ENCODE assay signal across 1 cellular context in the genomic region with DNA sequence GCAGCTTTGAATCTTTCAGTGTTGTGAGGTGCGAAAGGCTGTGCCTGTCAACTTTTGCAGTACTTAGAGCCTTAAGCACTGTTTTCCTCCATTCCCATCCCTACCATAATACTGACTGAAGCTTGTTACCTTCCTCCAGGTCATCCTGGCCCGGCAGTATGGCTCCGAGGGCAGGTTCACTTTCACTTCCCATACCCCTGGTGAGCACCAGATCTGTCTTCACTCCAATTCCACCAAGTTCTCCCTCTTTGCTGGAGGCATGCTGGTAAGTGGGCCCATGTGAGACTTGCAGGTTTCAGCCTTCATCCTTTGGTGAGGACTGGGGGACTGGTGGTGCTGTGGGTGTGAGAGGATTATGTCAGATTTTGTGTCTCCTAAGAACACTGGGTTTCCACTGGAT.
TF ChIP-seq lines count a peak whose summit lies in the region.

No MANE protein-coding gene starts in this region.

TF ChIP-seq in endothelial cell of umbilical vein, 7 proteins besides CTCF, POLR2A, EP300 and RAD21:
- TF ChIP-seq EZH2 (IDR thresholded peaks at IDR 0.05; ENCODE audit: borderline replicate concordance, low read depth, low read length, severe bottlenecking) (no peak), FOS (IDR thresholded peaks at IDR 0.05; ENCODE audit: borderline replicate concordance, insufficient read depth, low read length) (no peak), POLR2AphosphoS5 (IDR thresholded peaks at IDR 0.05; ENCODE audit: insufficient read depth, low read depth, low read length) (no peak), JUN (IDR thresholded peaks at IDR 0.05; ENCODE audit: borderline replicate concordance, insufficient read depth, insufficient read length, low read depth) (no peak), MYC (IDR thresholded peaks at IDR 0.05; ENCODE audit: low read depth, low read length) (no peak), GATA2 (IDR thresholded peaks at IDR 0.05; ENCODE audit: insufficient read depth, insufficient read length, low read depth, low read length) (no peak)
- TF ChIP-seq, protein P1, sequence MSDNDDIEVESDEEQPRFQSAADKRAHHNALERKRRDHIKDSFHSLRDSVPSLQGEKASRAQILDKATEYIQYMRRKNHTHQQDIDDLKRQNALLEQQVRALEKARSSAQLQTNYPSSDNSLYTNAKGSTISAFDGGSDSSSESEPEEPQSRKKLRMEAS (IDR thresholded peaks at IDR 0.05; ENCODE audit: insufficient read depth, insufficient read length): no peak
